ENCODE assay signal across 1 cellular context in the genomic region with DNA sequence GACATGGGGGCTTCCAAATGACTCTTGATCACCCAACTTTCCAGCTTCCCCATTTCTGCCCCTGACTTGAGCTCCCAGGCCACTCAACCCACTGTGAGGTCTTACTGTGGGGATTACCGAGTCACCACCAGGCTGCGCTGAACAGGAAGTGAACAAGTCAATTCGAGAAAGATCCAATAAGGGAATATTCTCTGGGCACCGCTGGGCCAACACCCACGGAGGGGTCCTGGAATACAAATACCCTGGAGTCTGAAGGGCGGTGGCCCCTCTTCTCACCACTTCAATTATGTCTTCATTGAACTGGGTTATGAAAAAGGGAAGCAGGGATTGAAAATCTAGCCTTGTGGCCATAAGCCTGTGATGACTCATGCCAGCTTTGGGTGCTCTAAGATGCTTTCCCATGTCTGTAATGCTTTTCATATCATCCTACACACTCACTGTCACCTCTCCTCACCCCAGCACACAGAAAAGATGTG.
A peak's percentile ranks its signal among the peaks of the same experiment; 100 is the strongest.
TF ChIP-seq lines count a peak whose summit lies in the region.

No MANE protein-coding gene starts in this region.

TF ChIP-seq in GM12878, 131 proteins besides CTCF, POLR2A, EP300 and RAD21 (continued from another document):
- TF ChIP-seq, protein P1, sequence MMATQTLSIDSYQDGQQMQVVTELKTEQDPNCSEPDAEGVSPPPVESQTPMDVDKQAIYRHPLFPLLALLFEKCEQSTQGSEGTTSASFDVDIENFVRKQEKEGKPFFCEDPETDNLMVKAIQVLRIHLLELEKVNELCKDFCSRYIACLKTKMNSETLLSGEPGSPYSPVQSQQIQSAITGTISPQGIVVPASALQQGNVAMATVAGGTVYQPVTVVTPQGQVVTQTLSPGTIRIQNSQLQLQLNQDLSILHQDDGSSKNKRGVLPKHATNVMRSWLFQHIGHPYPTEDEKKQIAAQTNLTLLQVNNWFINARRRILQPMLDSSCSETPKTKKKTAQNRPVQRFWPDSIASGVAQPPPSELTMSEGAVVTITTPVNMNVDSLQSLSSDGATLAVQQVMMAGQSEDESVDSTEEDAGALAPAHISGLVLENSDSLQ (IDR thresholded peaks at IDR 0.05), result no peak
- peak; percentile 90 for TF ChIP-seq SPI1 (IDR thresholded peaks at IDR 0.05; ENCODE audit: borderline replicate concordance, insufficient read depth, low read depth, low read length)
- peak; percentile 15; the same call in 1 of the 2 replicates for TF ChIP-seq BMI1 (IDR thresholded peaks at IDR 0.05; ENCODE audit: borderline replicate concordance)
- TF ChIP-seq FOXK2 (IDR thresholded peaks at IDR 0.05), result no peak
- TF ChIP-seq YY1 (IDR thresholded peaks at IDR 0.05; ENCODE audit: low read depth, low read length), result 0 out of 2 replicates have a peak, but pooled peaks have one; percentile 5
- TF ChIP-seq, protein P2, sequence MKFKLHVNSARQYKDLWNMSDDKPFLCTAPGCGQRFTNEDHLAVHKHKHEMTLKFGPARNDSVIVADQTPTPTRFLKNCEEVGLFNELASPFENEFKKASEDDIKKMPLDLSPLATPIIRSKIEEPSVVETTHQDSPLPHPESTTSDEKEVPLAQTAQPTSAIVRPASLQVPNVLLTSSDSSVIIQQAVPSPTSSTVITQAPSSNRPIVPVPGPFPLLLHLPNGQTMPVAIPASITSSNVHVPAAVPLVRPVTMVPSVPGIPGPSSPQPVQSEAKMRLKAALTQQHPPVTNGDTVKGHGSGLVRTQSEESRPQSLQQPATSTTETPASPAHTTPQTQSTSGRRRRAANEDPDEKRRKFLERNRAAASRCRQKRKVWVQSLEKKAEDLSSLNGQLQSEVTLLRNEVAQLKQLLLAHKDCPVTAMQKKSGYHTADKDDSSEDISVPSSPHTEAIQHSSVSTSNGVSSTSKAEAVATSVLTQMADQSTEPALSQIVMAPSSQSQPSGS (IDR thresholded peaks at IDR 0.05; ENCODE audit: low read length), result peak; percentile 93
- no peak for TF ChIP-seq CBX3 (IDR thresholded peaks at IDR 0.05; ENCODE audit: borderline replicate concordance, low read depth)
- TF ChIP-seq IRF3 (IDR thresholded peaks at IDR 0.05), result no peak
- TF ChIP-seq, protein P3, sequence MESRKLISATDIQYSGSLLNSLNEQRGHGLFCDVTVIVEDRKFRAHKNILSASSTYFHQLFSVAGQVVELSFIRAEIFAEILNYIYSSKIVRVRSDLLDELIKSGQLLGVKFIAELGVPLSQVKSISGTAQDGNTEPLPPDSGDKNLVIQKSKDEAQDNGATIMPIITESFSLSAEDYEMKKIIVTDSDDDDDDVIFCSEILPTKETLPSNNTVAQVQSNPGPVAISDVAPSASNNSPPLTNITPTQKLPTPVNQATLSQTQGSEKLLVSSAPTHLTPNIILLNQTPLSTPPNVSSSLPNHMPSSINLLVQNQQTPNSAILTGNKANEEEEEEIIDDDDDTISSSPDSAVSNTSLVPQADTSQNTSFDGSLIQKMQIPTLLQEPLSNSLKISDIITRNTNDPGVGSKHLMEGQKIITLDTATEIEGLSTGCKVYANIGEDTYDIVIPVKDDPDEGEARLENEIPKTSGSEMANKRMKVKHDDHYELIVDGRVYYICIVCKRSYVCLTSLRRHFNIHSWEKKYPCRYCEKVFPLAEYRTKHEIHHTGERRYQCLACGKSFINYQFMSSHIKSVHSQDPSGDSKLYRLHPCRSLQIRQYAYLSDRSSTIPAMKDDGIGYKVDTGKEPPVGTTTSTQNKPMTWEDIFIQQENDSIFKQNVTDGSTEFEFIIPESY (IDR thresholded peaks at IDR 0.05), result no peak
- TF ChIP-seq FOXM1 (IDR thresholded peaks at IDR 0.05; ENCODE audit: low read depth, low read length), result peak; percentile 84
TF ChIP-seq in GM12878: peak in this region for 38.
